In the genomic region with DNA sequence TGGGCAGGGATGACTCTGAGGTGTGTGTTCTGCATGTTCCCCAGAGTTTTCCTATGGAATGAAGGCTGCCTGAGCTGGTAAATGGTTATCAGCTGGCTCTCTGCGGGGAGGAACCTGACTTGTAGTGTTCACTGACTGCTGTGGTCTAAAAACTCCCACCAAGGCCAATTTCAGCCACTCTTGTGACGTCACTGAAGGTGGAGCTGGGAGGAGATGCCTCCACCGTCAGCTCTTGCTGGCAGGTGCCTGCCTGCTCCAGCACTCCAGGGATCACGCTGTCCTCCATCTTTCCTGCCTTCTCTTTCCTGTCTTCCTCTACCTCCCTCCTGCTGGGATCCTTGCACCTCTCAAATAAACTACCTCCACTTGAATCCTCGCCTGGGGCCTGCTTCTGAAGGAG, we compare ENCODE assay signal across 32 cellular contexts.
"Had no signal": no experiment of that assay in that cellular context is flagged by ENCODE, and none has a peak within 500 bp of the region (broad histone marks: within the 10 kb centered on the region; RNA-seq: fewer than 3 reads in every experiment).

No MANE protein-coding gene starts in this region.

- H3K36me3 Mint-ChIP-seq: activated naive CD4-positive, alpha-beta T cell treated with anti-CD3 and anti-CD28 coated beads, Interleukin-2, amount 50 U/mL, for 24 hours; activated naive CD8-positive, alpha-beta T cell treated with anti-CD3 and anti-CD28 coated beads, Interleukin-2, amount 10 ng/mL, durations not matched to agents 7 days and 5 days had no signal

- H3K27ac Mint-ChIP-seq: activated CD4-positive, alpha-beta T cell treated with anti-CD3 and anti-CD28 coated beads, Interleukin-2, amount 10 ng/mL, durations not matched to agents 7 days and 5 days; activated CD8-positive, alpha-beta T cell treated with anti-CD3 and anti-CD28 coated beads, Interleukin-2, amount 10 ng/mL, durations not matched to agents 7 days and 5 days; activated naive CD4-positive, alpha-beta T cell treated with anti-CD3 and anti-CD28 coated beads, Interleukin-2, amount 50 U/mL, for 24 hours; activated naive CD8-positive, alpha-beta T cell treated with anti-CD3 and anti-CD28 coated beads, Interleukin-2, amount 10 ng/mL, durations not matched to agents 7 days and 5 days; activated T-cell treated with anti-CD3 and anti-CD28 coated beads, Interleukin-2, amount 50 U/mL, for 24 hours; activated T-helper 2 cell treated with anti-CD3 and anti-CD28 coated beads, Interferon-gamma antibody, Interleukin-2, Interleukin-4, amounts not matched to agents 10 μg/mL and 5 μg/mL and 100 μg/mL, durations not matched to agents 14 hours and 24 hours and 36 hours had no signal

- H3K9me3 Mint-ChIP-seq: activated CD4-positive, alpha-beta T cell treated with anti-CD3 and anti-CD28 coated beads, Interleukin-2, amount 10 ng/mL, durations not matched to agents 7 days and 5 days; activated naive CD8-positive, alpha-beta T cell treated with anti-CD3 and anti-CD28 coated beads, Interleukin-2, amount 10 ng/mL, durations not matched to agents 7 days and 5 days; activated T-cell treated with anti-CD3 and anti-CD28 coated beads, Interleukin-2, amount 50 U/mL, for 24 hours; central memory CD8-positive, alpha-beta T cell had no signal

- H3K4me1 ChIP-seq: ascending aorta had no signal

- H3K4me2 ChIP-seq: PC-9 had no signal

- H3K36me3 ChIP-seq: ascending aorta, cardiac muscle cell, MG63, WERI-Rb-1 had no signal

- H3K27ac ChIP-seq: ascending aorta, cardiac muscle cell, PC-9, RWPE1, WERI-Rb-1 had no signal

- H3K9me3 ChIP-seq: ascending aorta, MG63 had no signal

- H3K4me3 Mint-ChIP-seq: activated CD4-positive, alpha-beta T cell treated with anti-CD3 and anti-CD28 coated beads, Interleukin-2, amount 10 ng/mL, durations not matched to agents 7 days and 5 days; activated CD8-positive, alpha-beta T cell treated with anti-CD3 and anti-CD28 coated beads, Interleukin-2, amount 10 ng/mL, durations not matched to agents 7 days and 5 days; activated naive CD4-positive, alpha-beta T cell treated with anti-CD3 and anti-CD28 coated beads, Interleukin-2, amount 50 U/mL, for 24 hours; activated naive CD8-positive, alpha-beta T cell treated with anti-CD3 and anti-CD28 coated beads, Interleukin-2, amount 10 ng/mL, durations not matched to agents 7 days and 5 days; activated T-cell treated with anti-CD3 and anti-CD28 coated beads, Interleukin-2, amount 50 U/mL, for 24 hours; central memory CD8-positive, alpha-beta T cell had no signal

- H3K27me3 Mint-ChIP-seq: activated naive CD8-positive, alpha-beta T cell treated with anti-CD3 and anti-CD28 coated beads, Interleukin-2, amount 10 ng/mL, durations not matched to agents 7 days and 5 days; activated T-cell treated with anti-CD3 and anti-CD28 coated beads, Interleukin-2, amount 50 U/mL, for 24 hours had no signal

- ATAC-seq: activated CD8-positive, alpha-beta T cell treated with anti-CD3 and anti-CD28 coated beads, Interleukin-2, amount 10 ng/mL, durations not matched to agents 7 days and 5 days; SK-N-SH treated with all-trans-retinoic acid at 6 μM for 48 hours had no signal

- H3K27me3 ChIP-seq: ascending aorta, cardiac muscle cell, MG63 had no signal

- H3K4me1 Mint-ChIP-seq: activated naive CD4-positive, alpha-beta T cell treated with anti-CD3 and anti-CD28 coated beads, Interleukin-2, amount 50 U/mL, for 24 hours; activated naive CD8-positive, alpha-beta T cell treated with anti-CD3 and anti-CD28 coated beads, Interleukin-2, amount 10 ng/mL, durations not matched to agents 7 days and 5 days; central memory CD8-positive, alpha-beta T cell had no signal

- H2AFZ ChIP-seq: PC-9 had no signal

- DNase-seq: activated CD4-positive, alpha-beta T cell treated with anti-CD3 and anti-CD28 coated beads, Interleukin-2, amount 10 ng/mL, durations not matched to agents 7 days and 5 days; activated CD4-positive, alpha-beta T cell treated with anti-CD3 and anti-CD28 coated beads, Interleukin-2, amount 50 U/mL, for 48 hours; activated CD4-positive, CD25-positive, alpha-beta regulatory T cell; activated CD8-positive, alpha-beta T cell treated with anti-CD3 and anti-CD28 coated beads, Interleukin-2, amount 10 ng/mL, durations not matched to agents 7 days and 5 days; activated gamma-delta T cell; activated naive CD4-positive, alpha-beta T cell treated with Interleukin-2 at 50 U/mL for 16 hours; activated naive CD8-positive, alpha-beta T cell treated with anti-CD3 and anti-CD28 coated beads, Interleukin-2, amount 10 ng/mL, durations not matched to agents 7 days and 5 days; activated T-cell treated with anti-CD3 and anti-CD28 coated beads, Interleukin-2, amount 50 U/mL, for 24 hours; amygdala; Kasumi-1; MG63; NCI-H1048; NCI-H1105 treated with DMSO at 0.1 percent for 48 hours; NCI-H1436; NCI-H1694; NCI-H1930; NCI-H2081 treated with DMSO at 0.1 percent for 48 hours; NCI-H345; NCI-H524 treated with DMSO at 0.1 percent for 48 hours; PC-9; SIG-M5; T-helper 1 cell; T-helper 2 cell; T1000; WERI-Rb-1 had no signal

- H3K4me3 ChIP-seq: ascending aorta, cardiac muscle cell, MG63, PC-9 had no signal
